25 cellular contexts compared by ENCODE assay signal in the genomic region with DNA sequence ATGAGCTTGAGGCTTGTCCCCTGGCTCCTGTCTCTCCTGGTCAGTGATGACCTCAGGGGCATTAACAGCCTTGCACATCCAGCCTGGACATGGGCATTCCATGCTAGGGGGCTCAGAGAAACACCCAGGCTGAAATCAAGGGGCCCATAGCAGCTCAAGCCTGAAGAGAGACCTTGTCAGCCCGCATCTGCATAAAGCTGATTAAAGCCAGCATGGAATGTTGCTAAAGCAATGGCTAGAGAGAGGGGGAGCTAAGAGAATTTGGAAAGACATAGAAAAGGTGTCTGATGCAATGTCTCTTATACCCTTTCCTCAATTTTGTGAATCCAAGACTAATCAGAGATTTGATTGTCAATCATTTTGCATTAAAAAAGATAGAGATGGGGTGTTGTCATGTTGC. TPM values are rescaled to one million over a fixed set of nuclear protein-coding genes. Genes with fewer than 3 reads are reported as not detected.
"Had no signal": no experiment of that assay in that cellular context is flagged by ENCODE, and none has a peak within 500 bp of the region (broad histone marks: within the 10 kb centered on the region; RNA-seq: fewer than 3 reads in every experiment).

No MANE protein-coding gene starts in this region.

- DNase-seq: activated CD4-positive, alpha-beta memory T cell treated with anti-CD3 and anti-CD28 coated beads, Interleukin-2, amount 10 ng/mL, durations not matched to agents 7 days and 5 days; activated CD4-positive, alpha-beta T cell treated with anti-CD3 and anti-CD28 coated beads for 1 hour; activated CD4-positive, alpha-beta T cell treated with anti-CD3 and anti-CD28 coated beads for 4 hours; activated CD4-positive, alpha-beta T cell treated with anti-CD3 and anti-CD28 coated beads, Interleukin-2, amount 10 ng/mL, durations not matched to agents 7 days and 5 days; activated CD4-positive, alpha-beta T cell treated with anti-CD3 and anti-CD28 coated beads, Interleukin-2, amount 50 U/mL, for 4 hours; activated CD8-positive, alpha-beta memory T cell treated with anti-CD3 and anti-CD28 coated beads, Interleukin-2, amount 50 U/mL, for 48 hours; activated gamma-delta T cell treated with Interleukin-2 at 50 U/mL for 16 hours; activated naive CD4-positive, alpha-beta T cell treated with anti-CD3 and anti-CD28 coated beads, Interleukin-2, amount 50 U/mL, for 16 hours; activated naive CD4-positive, alpha-beta T cell treated with Interleukin-2 at 50 U/mL for 16 hours; activated T-cell treated with anti-CD3 and anti-CD28 coated beads for 4 hours; activated T-cell treated with anti-CD3 and anti-CD28 coated beads, Interleukin-2, amount 50 U/mL, for 24 hours; activated T-cell treated with anti-CD3 and anti-CD28 coated beads, Interleukin-2, amount 50 U/mL, for 72 hours; amniotic stem cell; anterior cingulate cortex; brain microvascular endothelial cell; cortex of kidney; dermis blood vessel endothelial cell; effector CD4-positive, alpha-beta T cell; effector memory CD8-positive, alpha-beta T cell; erythroblast; foreskin keratinocyte; T-helper 2 cell had no signal

- H3K27ac ChIP-seq: brain microvascular endothelial cell, esophagus muscularis mucosa, foreskin keratinocyte, gastroesophageal sphincter had no signal

- H3K9me3 ChIP-seq: esophagus muscularis mucosa, gastroesophageal sphincter had no signal

- H3K4me1 ChIP-seq: esophagus muscularis mucosa, foreskin keratinocyte, gastroesophageal sphincter had no signal

- H3K4me3 ChIP-seq: esophagus muscularis mucosa, gastroesophageal sphincter had no signal

- H3K36me3 ChIP-seq: brain microvascular endothelial cell, esophagus muscularis mucosa, gastroesophageal sphincter had no signal

- H3K27me3 ChIP-seq: brain microvascular endothelial cell, foreskin keratinocyte had no signal

RNA-seq across cellular contexts. Expression of gene WSCD1, which starts 51.4 kb away (rescaled TPM):
- total RNA-seq: activated CD4-positive, alpha-beta memory T cell treated with anti-CD3 and anti-CD28 coated beads, Interleukin-2, amount 10 ng/mL, durations not matched to agents 7 days and 5 days; activated CD4-positive, alpha-beta T cell treated with anti-CD3 and anti-CD28 coated beads, Interleukin-2, amount 10 ng/mL, durations not matched to agents 7 days and 5 days; foreskin keratinocyte; T-helper 1 cell treated with Interleukin-12 subunit alpha and Interleukin-12 subunit beta and Interleukin-4 antibody, amounts not matched to agents 30 ng/mL and 1 ng/mL, for 36 hours had no signal
